8 cellular contexts compared by ENCODE assay signal in genomic region chr5:173016621-173017046, GRCh38. TPM values are rescaled to one million over a fixed set of nuclear protein-coding genes. Genes with fewer than 3 reads are reported as not detected.
DNase-seq lines count a peak whose midpoint lies in the region; ATAC-seq and TF ChIP-seq lines count a peak whose summit lies in the region.

No MANE protein-coding gene starts in this region.

- H3K9me3 Mint-ChIP-seq in osteocyte (ENCODE audit: unreplicated experiment): no peaks in the 10 kb centered on the region

- H3K27ac Mint-ChIP-seq in osteocyte (ENCODE audit: unreplicated experiment): peak overlapping the region; percentile 84

- no peak overlapping the region for H3K4me3 ChIP-seq in fibroblast of pulmonary artery (replicated peaks; ENCODE audit: low read depth, low read length)

- H3K4me1 Mint-ChIP-seq in osteocyte (ENCODE audit: unreplicated experiment): peaks cover 29% of the 10 kb centered on the region

- ATAC-seq in GM21717 (IDR thresholded peaks at IDR 0.05; ENCODE audit: unreplicated experiment): no peak

- DNase-seq in EH (ENCODE audit: low read depth) (peak; percentile 77), SW 1271 (lab: John Stamatoyannopoulos, UW) (peak; percentile 39 to 86), fibroblast of pulmonary artery (ENCODE audit: low read depth) (peak; percentile 86), osteocyte (ENCODE audit: extremely low spot score, unreplicated experiment) (no peak), AML-193 (lab: John Stamatoyannopoulos, UW) (no peak), SHP77 (lab: John Stamatoyannopoulos, UW) (no peak), NCI-H2227 treated with DMSO at 0.1 percent for 48 hours (lab: John Stamatoyannopoulos, UW) (no peak)

- H3K4me3 Mint-ChIP-seq in osteocyte (ENCODE audit: unreplicated experiment): peak overlapping the region; percentile 5

- peaks cover 21% of the 10 kb centered on the region for H3K36me3 Mint-ChIP-seq in osteocyte (ENCODE audit: unreplicated experiment)

- no peaks in the 10 kb centered on the region for H3K27me3 Mint-ChIP-seq in osteocyte (ENCODE audit: unreplicated experiment)

- TF ChIP-seq CTCF in fibroblast of pulmonary artery (IDR thresholded peaks at IDR 0.05; ENCODE audit: low read length, missing control alignments): no peak
- no peak for TF ChIP-seq CTCF in osteocyte (IDR thresholded peaks at IDR 0.05)

RNA-seq across cellular contexts. Expression of gene ATP6V0E1, which starts 33.1 kb away (rescaled TPM):
- total RNA-seq in osteocyte: 261 and 282 TPM in 2 replicates

RNA-seq across cellular contexts. Expression of gene CREBRF, which starts 39.5 kb away (rescaled TPM):
- 22.3 and 23.8 TPM in 2 replicates for total RNA-seq in osteocyte

RNA-seq across cellular contexts. Expression of gene RPL26L1, which starts 57.4 kb away (rescaled TPM):
- 43.5 and 45.1 TPM in 2 replicates for total RNA-seq in osteocyte

Comparison
In these comparisons a context has a peak if more than half of its experiments do, and no peak if none do; other contexts are left out.
1. DNase-seq: peak in EH (single experiment), SW 1271 (2 of 2) and fibroblast of pulmonary artery (single experiment); none in osteocyte (single experiment), AML-193 (0 of 2), SHP77 (0 of 2) and NCI-H2227 treated with DMSO at 0.1 percent for 48 hours (single experiment).